ENCODE assay signal across 8 cellular contexts in the genomic region with DNA sequence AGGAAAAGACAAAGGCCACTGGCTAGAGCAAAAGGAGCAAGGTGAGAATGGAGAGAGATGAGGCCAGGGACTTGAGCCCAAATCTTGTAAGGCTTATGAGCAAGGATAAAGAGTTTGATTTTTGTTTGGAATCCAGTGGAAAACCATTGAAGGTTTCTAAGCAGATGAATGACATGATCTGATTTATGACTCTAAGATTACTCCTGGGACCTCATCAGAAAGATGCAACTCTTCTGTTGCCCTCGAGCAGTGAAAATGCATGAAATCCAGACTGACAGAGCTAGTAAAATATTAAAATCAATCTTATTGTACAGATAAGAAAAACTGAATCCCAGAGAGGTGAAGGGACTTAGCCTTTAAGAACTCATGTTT. TPM values are rescaled to one million over a fixed set of nuclear protein-coding genes. Genes with fewer than 3 reads are reported as not detected.
A peak's percentile ranks its signal among the peaks of the same experiment; 100 is the strongest.
DNase-seq lines count a peak whose midpoint lies in the region; ATAC-seq and TF ChIP-seq lines count a peak whose summit lies in the region.

No MANE protein-coding gene starts in this region.

- H3K36me3 ChIP-seq in SK-N-MC (ENCODE audit: insufficient read depth, low read length): no peaks in the 10 kb centered on the region

- TF ChIP-seq CTCF in GM12875 (IDR thresholded peaks at IDR 0.05; ENCODE audit: borderline replicate concordance, insufficient read depth, low read depth, low read length): no peak
- no peak for TF ChIP-seq CTCF in retinal pigment epithelial cell (conservative IDR thresholded peaks at IDR 0.05; ENCODE audit: low read depth, low read length)

- no peak for DNase-seq in SK-N-MC (ENCODE audit: low read depth, low spot score)
- peak; percentile 3 for DNase-seq in fibroblast of peridontal ligament (ENCODE audit: extremely low read depth)
- DNase-seq in retinal pigment epithelial cell (ENCODE audit: low read depth): no peak
- no peak for DNase-seq in H4 (ENCODE audit: low spot score)
- no peak for DNase-seq in posterior cingulate gyrus

- no peak overlapping the region for H3K27ac ChIP-seq in SK-N-MC

- H3K4me3 ChIP-seq in GM12875 (ENCODE audit: low read depth, low read length) (peak overlapping the region; percentile 81), SK-N-MC (peak overlapping the region; percentile 96), retinal pigment epithelial cell (ENCODE audit: low read length) (peak overlapping the region; percentile 84)

- H3K9ac ChIP-seq in SK-N-MC (ENCODE audit: insufficient read length): peak overlapping the region; percentile 85

- intact Hi-C loops in posterior cingulate gyrus (cut with DNase I): no loop called here

- ATAC-seq in HG03159 (IDR thresholded peaks at IDR 0.05; ENCODE audit: unreplicated experiment) (no peak), HG02970 (IDR thresholded peaks at IDR 0.05; ENCODE audit: low FRiP score, unreplicated experiment) (no peak)

- H3K9me3 ChIP-seq in SK-N-MC (ENCODE audit: low read depth, low read length): no peaks in the 10 kb centered on the region

RNA-seq across cellular contexts. Expression of gene MFAP3, which starts 0.7 kb away (rescaled TPM):
- total RNA-seq in H4 (2014; rRNA removed; shearing (Covaris generic)): 56.8 and 61.2 TPM in 2 replicates

RNA-seq across cellular contexts. Expression of gene FAM114A2, which starts 0.7 kb away (rescaled TPM):
- total RNA-seq in H4 (2014; rRNA removed; shearing (Covaris generic)): 14.6 and 28.9 TPM in 2 replicates
